ENCODE assay signal across 13 cellular contexts in genomic region chr7:129889133-129889854, GRCh38.
A peak's percentile ranks its signal among the peaks of the same experiment; 100 is the strongest.
DNase-seq lines count a peak whose midpoint lies in the region; ATAC-seq, FAIRE-seq and TF ChIP-seq lines count a peak whose summit lies in the region.
"Had no signal": no experiment of that assay in that cellular context is flagged by ENCODE, and none has a peak within 500 bp of the region (broad histone marks: within the 10 kb centered on the region; RNA-seq: fewer than 3 reads in every experiment).

No MANE protein-coding gene starts in this region.

- H3K18ac ChIP-seq in neuronal stem cell (ENCODE audit: low read length), result no peak overlapping the region

- H3K4me3 ChIP-seq in endodermal cell (ENCODE audit: low read length) (no peak overlapping the region), pancreas (no peak overlapping the region), neuronal stem cell (ENCODE audit: low read length in 2 of 2) (no peak overlapping the region)
- H3K4me3 ChIP-seq: GM12878 had no signal

- H2BK120ac ChIP-seq in neuronal stem cell (ENCODE audit: low read depth, low read length), result no peak overlapping the region

- peaks cover 10% of the 10 kb centered on the region for H3K36me3 ChIP-seq in endodermal cell (ENCODE audit: control insufficient read depth, insufficient read depth, low read length)
- no peaks in the 10 kb centered on the region for H3K36me3 ChIP-seq in pancreas
- H3K36me3 ChIP-seq in neuronal stem cell (replicated peaks in 1 of 2; ENCODE audit: control insufficient read depth in 2 of 2, insufficient read depth in 2 of 2, low read length in 2 of 2), result peaks cover 2 to 16% of the 10 kb centered on the region in 2 donors

- no peak overlapping the region for H3K4me3 Mint-ChIP-seq in endodermal cell
- H3K4me3 Mint-ChIP-seq: dendritic cell treated with granulocyte-macrophage colony-stimulating factor and Interleukin-4, amounts not matched to agents 40 ng/mL and 50 ng/mL, for 4 days had no signal

- H3K27ac Mint-ChIP-seq in endodermal cell, result peak overlapping the region; percentile 5
- H3K27ac Mint-ChIP-seq: dendritic cell treated with granulocyte-macrophage colony-stimulating factor and Interleukin-4, amounts not matched to agents 40 ng/mL and 50 ng/mL, for 4 days had no signal

- H3K27ac ChIP-seq in endodermal cell (ENCODE audit: low read depth, low read length), result no peak overlapping the region
- peak overlapping the region in 1 of 4 donors; percentile 33 for H3K27ac ChIP-seq in pancreas
- H3K27ac ChIP-seq in neuronal stem cell (replicated peaks; ENCODE audit: low read length), result no peak overlapping the region

- H3K4me1 ChIP-seq in endodermal cell (ENCODE audit: control insufficient read depth, insufficient read depth, low read length) (no peaks in the 10 kb centered on the region), pancreas (peaks cover 36 to 56% (median 37%) of the 10 kb centered on the region in 3 donors), neuronal stem cell (ENCODE audit: control insufficient read depth in 2 of 2, insufficient read depth in 1 of 2, low read depth in 1 of 2, low read length in 2 of 2) (no peaks in the 10 kb centered on the region)

- H3K4me2 ChIP-seq in neuronal stem cell (ENCODE audit: insufficient read depth, low read length, poor library complexity, severe bottlenecking), result no peak overlapping the region

- no peak for FAIRE-seq in pancreas (lab: Jason Lieb, UNC)
- FAIRE-seq: GM12878 had no signal

- no peak overlapping the region for H2BK12ac ChIP-seq in neuronal stem cell (ENCODE audit: low read length)

- ATAC-seq in pancreas (peak in 3 of 4 donors; percentile 40 to 50 (median 47)), HG02610 (IDR thresholded peaks at IDR 0.05; ENCODE audit: unreplicated experiment) (no peak), GM19395 (IDR thresholded peaks at IDR 0.05; ENCODE audit: unreplicated experiment) (no peak)
- ATAC-seq: GM12878 had no signal

- H3K9me3 ChIP-seq in endodermal cell (ENCODE audit: control insufficient read depth, low read length) (no peaks in the 10 kb centered on the region), pancreas (no peaks in the 10 kb centered on the region), neuronal stem cell (replicated peaks in 1 of 2; ENCODE audit: control insufficient read depth in 2 of 2, insufficient read depth in 1 of 2, low read depth in 1 of 2, low read length in 2 of 2) (no peaks in the 10 kb centered on the region)

- no peaks in the 10 kb centered on the region for H3K79me1 ChIP-seq in neuronal stem cell (ENCODE audit: low read depth, low read length)

- no peaks in the 10 kb centered on the region for H3K27me3 ChIP-seq in endodermal cell (ENCODE audit: control insufficient read depth, insufficient read depth, low read length, poor library complexity, severe bottlenecking)
- H3K27me3 ChIP-seq in pancreas, result no peaks in the 10 kb centered on the region
- H3K27me3 ChIP-seq in neuronal stem cell (ENCODE audit: control insufficient read depth in 3 of 3, insufficient read depth in 3 of 3, low read depth in 1 of 3, low read length in 3 of 3), result no peaks in the 10 kb centered on the region

- H3K9ac ChIP-seq in endodermal cell (ENCODE audit: extremely low read depth, low read length, poor library complexity, severe bottlenecking), result no peak overlapping the region
- H3K9ac ChIP-seq in neuronal stem cell (ENCODE audit: low read depth, low read length, poor library complexity), result no peak overlapping the region

- intact Hi-C loops in pancreas (cut with DNase I), result no loop called here

- H3K14ac ChIP-seq in neuronal stem cell (ENCODE audit: low read length), result no peak overlapping the region

- H3K27me3 Mint-ChIP-seq in endodermal cell (ENCODE audit: insufficient read depth), result no peaks in the 10 kb centered on the region
- H3K27me3 Mint-ChIP-seq: dendritic cell treated with granulocyte-macrophage colony-stimulating factor and Interleukin-4, amounts not matched to agents 40 ng/mL and 50 ng/mL, for 4 days had no signal

- H2BK5ac ChIP-seq in neuronal stem cell (ENCODE audit: low read length), result no peak overlapping the region

- no peaks in the 10 kb centered on the region for H3K9me3 Mint-ChIP-seq in endodermal cell
- H3K9me3 Mint-ChIP-seq: dendritic cell treated with granulocyte-macrophage colony-stimulating factor and Interleukin-4, amounts not matched to agents 40 ng/mL and 50 ng/mL, for 4 days had no signal

- H3K4me1 Mint-ChIP-seq in endodermal cell, result no peaks in the 10 kb centered on the region

- H3K4ac ChIP-seq in neuronal stem cell (ENCODE audit: low read length), result no peak overlapping the region

- H4K91ac ChIP-seq in neuronal stem cell (ENCODE audit: low read depth, low read length, poor library complexity), result no peak overlapping the region

- no peak overlapping the region for H4K8ac ChIP-seq in neuronal stem cell (ENCODE audit: low read depth, low read length)

- no peak overlapping the region for H2BK15ac ChIP-seq in neuronal stem cell (ENCODE audit: low read length)

- H3K36me3 Mint-ChIP-seq in endodermal cell (ENCODE audit: low read depth), result peaks cover 19% of the 10 kb centered on the region

- DNase-seq in DMS153 treated with DMSO at 0.1 percent for 48 hours (lab: John Stamatoyannopoulos, UW; ENCODE audit: unreplicated experiment), result peak; percentile 44
- peak; percentile 69 for DNase-seq in NCI-H345 (lab: John Stamatoyannopoulos, UW)
- DNase-seq in endodermal cell, result no peak
- DNase-seq in pancreas, result no peak
- no peak for DNase-seq in activated effector memory CD4-positive, alpha-beta T cell treated with Interleukin-2 at 50 U/mL for 16 hours
- DNase-seq in neuronal stem cell (ENCODE audit: low spot score), result no peak
- DNase-seq: activated CD4-positive, alpha-beta T cell treated with anti-CD3 and anti-CD28 coated beads for 1 hour; NCI-H446 treated with DMSO at 0.1 percent for 48 hours; T-helper 1 cell had no signal

- TF ChIP-seq CTCF in endodermal cell (conservative IDR thresholded peaks at IDR 0.05), result no peak
- no peak for TF ChIP-seq CTCF in pancreas (IDR thresholded peaks at IDR 0.05)

- H2AFZ ChIP-seq in neuronal stem cell (ENCODE audit: low read length), result no peak overlapping the region

- H2AK5ac ChIP-seq in neuronal stem cell (ENCODE audit: low read depth, low read length), result no peak overlapping the region

- 81 to 94% methylated on average over 3 to 5 of the region's 5 CpGs for WGBS in endodermal cell (ENCODE audit: insufficient coverage in 1 of 2, insufficient read length in 1 of 2), 2 experiments
- 42% methylated on average over 5 of the region's 5 CpGs for WGBS in pancreas, 2 donors
- no CpG with 5 or more reads among the region's 5 CpGs for WGBS in neuronal stem cell (ENCODE audit: extremely low coverage in 2 of 2, insufficient read length in 2 of 2, insufficient replicate concordance in 1 of 2), 2 donors

- H3K23ac ChIP-seq in neuronal stem cell (ENCODE audit: low read depth, low read length, poor library complexity), result no peak overlapping the region

Comparison
In these comparisons a context has a peak if more than half of its experiments do, and no peak if none do; other contexts are left out.
1. DNase-seq: peak in DMS153 treated with DMSO at 0.1 percent for 48 hours (single experiment) and NCI-H345 (single experiment); none in endodermal cell (single experiment), pancreas (0 of 6), activated effector memory CD4-positive, alpha-beta T cell treated with Interleukin-2 at 50 U/mL for 16 hours (single experiment) and neuronal stem cell (single experiment).
2. ATAC-seq: peak in pancreas (3 of 4); none in HG02610 (single experiment) and GM19395 (single experiment).